In genomic region chr13:39688699-39689405, GRCh38 we compare ENCODE assay signal across 11 cellular contexts.
DNase-seq lines count a peak whose midpoint lies in the region; ATAC-seq and TF ChIP-seq lines count a peak whose summit lies in the region.
"Had no signal": no experiment of that assay in that cellular context is flagged by ENCODE, and none has a peak within 500 bp of the region (broad histone marks: within the 10 kb centered on the region; RNA-seq: fewer than 3 reads in every experiment).

No MANE protein-coding gene starts in this region.

- H3K4me3 ChIP-seq in GM12865 (ENCODE audit: low read depth, low read length) (no peak overlapping the region), brain microvascular endothelial cell (ENCODE audit: low read depth, low read length) (no peak overlapping the region), tibial artery (no peak overlapping the region)

- TF ChIP-seq CTCF in GM12865 (IDR thresholded peaks at IDR 0.05; ENCODE audit: insufficient read depth, low read depth, low read length, missing control alignments) (no peak), brain microvascular endothelial cell (IDR thresholded peaks at IDR 0.05; ENCODE audit: low read depth, low read length, missing control alignments) (no peak), tibial artery (IDR thresholded peaks at IDR 0.05) (no peak)

- intact Hi-C loops in tibial artery (cut with DNase I; ENCODE audit: low total_unique reads) = no loop called here

- ATAC-seq in GM21360 (IDR thresholded peaks at IDR 0.05; ENCODE audit: unreplicated experiment) (peak; percentile 88), HG03432 (IDR thresholded peaks at IDR 0.05; ENCODE audit: unreplicated experiment) (peak; percentile 89)

- DNase-seq in GM12865 (ENCODE audit: low read depth) = peak; percentile 29
- DNase-seq in brain microvascular endothelial cell = peak; percentile 53
- DNase-seq in tibial artery = no peak
- no peak for DNase-seq in GM19238 (ENCODE audit: insufficient read length, low spot score)
- DNase-seq in inferior parietal cortex (ENCODE audit: extremely low spot score) = no peak
- no peak for DNase-seq in NCI-H1048 (lab: John Stamatoyannopoulos, UW)
- DNase-seq: glutamatergic neuron, NCI-H1417, retina had no signal

- no peak overlapping the region for H3K27ac ChIP-seq in brain microvascular endothelial cell
- H3K27ac ChIP-seq in tibial artery = no peak overlapping the region

- H3K36me3 ChIP-seq in brain microvascular endothelial cell (replicated peaks) (peaks cover 10% of the 10 kb centered on the region), tibial artery (peaks cover 14 to 20% (median 17%) of the 10 kb centered on the region in 3 donors)

- H3K9me3 ChIP-seq in tibial artery = no peaks in the 10 kb centered on the region

- in situ Hi-C loops in brain microvascular endothelial cell (cut with HindIII; ENCODE audit: low pct_ligation_motif_present, low sequenced_read_pairs) = no loop called here

- H3K27me3 ChIP-seq in brain microvascular endothelial cell (replicated peaks) = no peaks in the 10 kb centered on the region
- H3K27me3 ChIP-seq in tibial artery = no peaks in the 10 kb centered on the region

- H3K4me1 ChIP-seq in tibial artery = no peaks in the 10 kb centered on the region

Comparison
In these comparisons a context has a peak if more than half of its experiments do, and no peak if none do; other contexts are left out.
1. DNase-seq: peak in GM12865 (single experiment) and brain microvascular endothelial cell (single experiment); none in tibial artery (0 of 2), GM19238 (single experiment), inferior parietal cortex (single experiment) and NCI-H1048 (single experiment).